20 cellular contexts compared by ENCODE assay signal in the genomic region with DNA sequence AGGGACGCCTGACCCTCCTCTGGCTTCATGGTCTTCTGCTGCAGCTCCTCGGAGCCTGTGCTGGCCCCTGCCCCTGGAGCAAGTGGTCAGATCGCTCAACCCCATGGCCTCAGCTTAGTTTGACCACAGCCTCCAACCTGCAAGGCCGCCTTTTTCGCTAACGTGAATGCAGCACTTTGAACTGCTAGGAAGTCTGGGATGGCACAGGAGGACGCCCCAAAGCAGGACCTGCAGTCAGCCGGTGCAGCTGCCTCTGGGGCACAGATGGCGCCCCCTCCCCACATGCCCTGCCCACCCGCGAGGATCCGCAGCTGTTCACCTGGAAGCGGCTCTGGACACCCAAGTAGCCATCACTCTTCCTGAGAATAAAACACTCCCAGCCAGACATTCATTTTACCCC.
"Had no signal": no experiment of that assay in that cellular context is flagged by ENCODE, and none has a peak within 500 bp of the region (broad histone marks: within the 10 kb centered on the region; RNA-seq: fewer than 3 reads in every experiment).

No MANE protein-coding gene starts in this region.

- DNase-seq: effector memory CD8-positive, alpha-beta T cell; esophagus squamous epithelium; foreskin fibroblast; kidney; left cardiac atrium; left ventricle myocardium superior; mesenchymal stem cell; naive B cell; nephron progenitor cell; sigmoid colon; stimulated activated CD4-positive, alpha-beta T cell treated with anti-CD3 and anti-CD28 coated beads, Interleukin-2, amount 100 ng/mL, for 24 hours; stimulated activated CD4-positive, alpha-beta T cell treated with anti-CD3 and anti-CD28 coated beads, Interleukin-4, amount 100 ng/mL, for 4 hours; stimulated activated naive B cell treated with anti-CD40 and anti-IgM and Interleukin-4, amounts not matched to agents 10 μg/mL and 1 μg/mL and 100 μg/mL, for 72 hours; stimulated activated naive CD8-positive, alpha-beta T cell treated with anti-CD3 and anti-CD28 coated beads, Interleukin-15, amount 100 ng/mL, for 72 hours; trophoblast cell had no signal

- H3K4me1 ChIP-seq: esophagus squamous epithelium, gastroesophageal sphincter, sigmoid colon had no signal

- H3K27me3 Mint-ChIP-seq: dendritic cell treated with granulocyte-macrophage colony-stimulating factor and Interleukin-4, amounts not matched to agents 40 ng/mL and 50 ng/mL, for 4 days; naive B cell; stimulated activated naive CD8-positive, alpha-beta T cell treated with anti-CD3 and anti-CD28 coated beads, Interleukin-15, amount 100 ng/mL, for 72 hours had no signal

- H3K4me2 ChIP-seq: hepatocyte had no signal

- H3K9me3 ChIP-seq: esophagus squamous epithelium, gastroesophageal sphincter, sigmoid colon, thoracic aorta had no signal

- H3K4me1 Mint-ChIP-seq: naive B cell; stimulated activated naive B cell treated with anti-CD40 and anti-IgM and Interleukin-4, amounts not matched to agents 10 μg/mL and 1 μg/mL and 100 μg/mL, for 72 hours; stimulated activated naive CD8-positive, alpha-beta T cell treated with anti-CD3 and anti-CD28 coated beads, Interleukin-15, amount 100 ng/mL, for 72 hours had no signal

- H3K36me3 Mint-ChIP-seq: naive B cell; stimulated activated naive B cell treated with anti-CD40 and anti-IgM and Interleukin-4, amounts not matched to agents 10 μg/mL and 1 μg/mL and 100 μg/mL, for 72 hours had no signal

- H2AFZ ChIP-seq: hepatocyte had no signal

- H3K27me3 ChIP-seq: hepatocyte, sigmoid colon had no signal

- H3K79me2 ChIP-seq: hepatocyte had no signal

- H3K9me3 Mint-ChIP-seq: dendritic cell treated with granulocyte-macrophage colony-stimulating factor and Interleukin-4, amounts not matched to agents 40 ng/mL and 50 ng/mL, for 4 days; effector memory CD8-positive, alpha-beta T cell; naive B cell; nephron progenitor cell; stimulated activated naive B cell treated with anti-CD40 and anti-IgM and Interleukin-4, amounts not matched to agents 10 μg/mL and 1 μg/mL and 100 μg/mL, for 72 hours; stimulated activated naive CD8-positive, alpha-beta T cell treated with anti-CD3 and anti-CD28 coated beads, Interleukin-15, amount 100 ng/mL, for 72 hours had no signal

- H3K27ac Mint-ChIP-seq: dendritic cell treated with granulocyte-macrophage colony-stimulating factor and Interleukin-4, amounts not matched to agents 40 ng/mL and 50 ng/mL, for 4 days; effector memory CD8-positive, alpha-beta T cell; naive B cell; stimulated activated naive B cell treated with anti-CD40 and anti-IgM and Interleukin-4, amounts not matched to agents 10 μg/mL and 1 μg/mL and 100 μg/mL, for 72 hours had no signal

- ATAC-seq: effector memory CD8-positive, alpha-beta T cell; gastroesophageal sphincter; left ventricle myocardium superior; stimulated activated naive B cell treated with anti-CD40 and anti-IgM and Interleukin-4, amounts not matched to agents 10 μg/mL and 1 μg/mL and 100 μg/mL, for 72 hours; stimulated activated naive CD8-positive, alpha-beta T cell treated with anti-CD3 and anti-CD28 coated beads, Interleukin-15, amount 100 ng/mL, for 72 hours had no signal

- H3K27ac ChIP-seq: esophagus squamous epithelium, gastroesophageal sphincter, hepatocyte, sigmoid colon, skin epidermis, thoracic aorta had no signal

- H3K4me3 Mint-ChIP-seq: dendritic cell treated with granulocyte-macrophage colony-stimulating factor and Interleukin-4, amounts not matched to agents 40 ng/mL and 50 ng/mL, for 4 days; effector memory CD8-positive, alpha-beta T cell; naive B cell; nephron progenitor cell; stimulated activated naive B cell treated with anti-CD40 and anti-IgM and Interleukin-4, amounts not matched to agents 10 μg/mL and 1 μg/mL and 100 μg/mL, for 72 hours; stimulated activated naive CD8-positive, alpha-beta T cell treated with anti-CD3 and anti-CD28 coated beads, Interleukin-15, amount 100 ng/mL, for 72 hours had no signal
